ENCODE assay signal across 41 cellular contexts in the genomic region with DNA sequence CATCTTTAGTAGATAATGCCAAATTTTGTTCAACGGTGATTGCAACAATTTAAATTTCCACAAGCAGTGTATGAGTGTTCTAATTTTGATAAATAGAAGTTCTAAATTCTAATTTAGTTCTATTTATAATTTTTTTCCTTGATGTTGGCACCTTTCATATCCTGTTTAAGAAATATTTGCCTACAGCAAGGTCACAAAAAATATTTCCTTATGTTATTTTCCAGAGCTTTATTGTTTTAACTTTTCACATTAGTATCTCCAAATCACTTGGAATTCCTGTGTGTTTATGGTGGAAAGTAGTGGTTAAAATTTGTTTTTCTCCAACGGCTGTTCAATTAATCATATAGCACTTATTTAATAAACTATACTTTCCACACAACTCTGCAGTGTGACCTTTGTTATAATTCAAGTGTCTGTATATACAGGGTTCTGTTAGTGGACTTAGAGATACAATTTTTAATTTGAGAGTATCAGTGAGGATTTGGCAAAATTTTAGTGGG.
"Had no signal": no experiment of that assay in that cellular context is flagged by ENCODE, and none has a peak within 500 bp of the region (broad histone marks: within the 10 kb centered on the region; RNA-seq: fewer than 3 reads in every experiment).

No MANE protein-coding gene starts in this region.

- H3K9me3 Mint-ChIP-seq: activated naive CD4-positive, alpha-beta T cell treated with anti-CD3 and anti-CD28 coated beads for 36 hours; activated naive CD4-positive, alpha-beta T cell treated with anti-CD3 and anti-CD28 coated beads, Interleukin-2, amount 10 ng/mL, durations not matched to agents 7 days and 5 days; activated naive CD4-positive, alpha-beta T cell treated with anti-CD3 and anti-CD28 coated beads, Interleukin-2, amount 50 U/mL, for 24 hours; activated naive CD4-positive, alpha-beta T cell treated with anti-CD3 and anti-CD28 coated beads, Interleukin-2, amount 50 U/mL, for 72 hours; activated naive CD8-positive, alpha-beta T cell treated with anti-CD3 and anti-CD28 coated beads for 36 hours; activated naive CD8-positive, alpha-beta T cell treated with anti-CD3 and anti-CD28 coated beads, Interleukin-2, amount 50 U/mL, for 24 hours; activated T-cell treated with anti-CD3 and anti-CD28 coated beads, Interleukin-2, amount 50 U/mL, for 24 hours; activated T-cell treated with anti-CD3 and anti-CD28 coated beads, Interleukin-2, amount 50 U/mL, for 4 hours; activated T-cell treated with anti-CD3 and anti-CD28 coated beads, Interleukin-2, amount 50 U/mL, for 72 hours; activated T-helper 1 cell treated with anti-CD3 and anti-CD28 coated beads, Interleukin-12 subunit alpha, Interleukin-12 subunit beta, Interleukin-2, Interleukin-4 antibody, amounts not matched to agents 30 ng/mL and 10 ng/mL and 1 ng/mL, durations not matched to agents 14 hours and 24 hours and 36 hours; activated T-helper 17 cell treated with anti-CD3 and anti-CD28 coated beads, Interleukin-2, amount 50 U/mL, for 72 hours; activated T-helper 2 cell treated with anti-CD3 and anti-CD28 coated beads, Interferon-gamma antibody, Interleukin-2, Interleukin-4, amounts not matched to agents 10 μg/mL and 5 μg/mL and 100 μg/mL, durations not matched to agents 14 hours and 24 hours and 36 hours; brain; central memory CD8-positive, alpha-beta T cell had no signal

- H3K36me3 Mint-ChIP-seq: activated naive CD4-positive, alpha-beta T cell treated with anti-CD3 and anti-CD28 coated beads, Interleukin-2, amount 10 ng/mL, durations not matched to agents 7 days and 5 days; activated naive CD4-positive, alpha-beta T cell treated with anti-CD3 and anti-CD28 coated beads, Interleukin-2, amount 50 U/mL, for 24 hours; activated naive CD4-positive, alpha-beta T cell treated with anti-CD3 and anti-CD28 coated beads, Interleukin-2, amount 50 U/mL, for 72 hours; activated naive CD8-positive, alpha-beta T cell treated with anti-CD3 and anti-CD28 coated beads for 36 hours; activated naive CD8-positive, alpha-beta T cell treated with anti-CD3 and anti-CD28 coated beads, Interleukin-2, amount 10 ng/mL, durations not matched to agents 7 days and 5 days; brain had no signal

- H3K4me3 ChIP-seq: adrenal gland, ascending aorta, body of pancreas, breast epithelium, cardiac muscle cell had no signal

- H3K9me3 ChIP-seq: adrenal gland, ascending aorta, body of pancreas, breast epithelium had no signal

- ATAC-seq: activated naive CD4-positive, alpha-beta T cell treated with anti-CD3 and anti-CD28 coated beads, Interleukin-2, amount 50 U/mL, for 72 hours; activated naive CD8-positive, alpha-beta T cell treated with anti-CD3 and anti-CD28 coated beads, Interleukin-2, amount 50 U/mL, for 24 hours; activated T-cell treated with anti-CD3 and anti-CD28 coated beads, Interleukin-2, amount 50 U/mL, for 4 hours; activated T-cell treated with anti-CD3 and anti-CD28 coated beads, Interleukin-2, amount 50 U/mL, for 72 hours; activated T-helper 17 cell treated with anti-CD3 and anti-CD28 coated beads, Interleukin-2, amount 50 U/mL, for 72 hours; body of pancreas had no signal

- H3K27me3 Mint-ChIP-seq: activated naive CD4-positive, alpha-beta T cell treated with anti-CD3 and anti-CD28 coated beads, Interleukin-2, amount 50 U/mL, for 24 hours; activated naive CD8-positive, alpha-beta T cell; activated naive CD8-positive, alpha-beta T cell treated with anti-CD3 and anti-CD28 coated beads for 36 hours; activated naive CD8-positive, alpha-beta T cell treated with anti-CD3 and anti-CD28 coated beads, Interleukin-2, amount 50 U/mL, for 24 hours; activated T-cell treated with anti-CD3 and anti-CD28 coated beads, Interleukin-2, amount 50 U/mL, for 24 hours; activated T-helper 17 cell treated with anti-CD3 and anti-CD28 coated beads, Interleukin-2, amount 50 U/mL, for 72 hours had no signal

- H3K27ac Mint-ChIP-seq: activated naive CD4-positive, alpha-beta T cell treated with anti-CD3 and anti-CD28 coated beads for 36 hours; activated naive CD4-positive, alpha-beta T cell treated with anti-CD3 and anti-CD28 coated beads, Interleukin-2, amount 10 ng/mL, durations not matched to agents 7 days and 5 days; activated naive CD4-positive, alpha-beta T cell treated with anti-CD3 and anti-CD28 coated beads, Interleukin-2, amount 50 U/mL, for 24 hours; activated naive CD4-positive, alpha-beta T cell treated with anti-CD3 and anti-CD28 coated beads, Interleukin-2, amount 50 U/mL, for 72 hours; activated naive CD8-positive, alpha-beta T cell; activated naive CD8-positive, alpha-beta T cell treated with anti-CD3 and anti-CD28 coated beads for 36 hours; activated naive CD8-positive, alpha-beta T cell treated with anti-CD3 and anti-CD28 coated beads, Interleukin-2, amount 10 ng/mL, durations not matched to agents 7 days and 5 days; activated naive CD8-positive, alpha-beta T cell treated with anti-CD3 and anti-CD28 coated beads, Interleukin-2, amount 50 U/mL, for 24 hours; activated T-cell treated with anti-CD3 and anti-CD28 coated beads, Interleukin-2, amount 50 U/mL, for 24 hours; activated T-cell treated with anti-CD3 and anti-CD28 coated beads, Interleukin-2, amount 50 U/mL, for 72 hours; activated T-helper 1 cell treated with anti-CD3 and anti-CD28 coated beads, Interleukin-12 subunit alpha, Interleukin-12 subunit beta, Interleukin-2, Interleukin-4 antibody, amounts not matched to agents 30 ng/mL and 10 ng/mL and 1 ng/mL, durations not matched to agents 14 hours and 24 hours and 36 hours; activated T-helper 17 cell treated with anti-CD3 and anti-CD28 coated beads, Interleukin-2, amount 50 U/mL, for 72 hours; activated T-helper 2 cell treated with anti-CD3 and anti-CD28 coated beads, Interferon-gamma antibody, Interleukin-2, Interleukin-4, amounts not matched to agents 10 μg/mL and 5 μg/mL and 100 μg/mL, durations not matched to agents 14 hours and 24 hours and 36 hours; brain had no signal

- H3K4me1 Mint-ChIP-seq: activated naive CD4-positive, alpha-beta T cell treated with anti-CD3 and anti-CD28 coated beads, Interleukin-2, amount 10 ng/mL, durations not matched to agents 7 days and 5 days; activated naive CD8-positive, alpha-beta T cell treated with anti-CD3 and anti-CD28 coated beads, Interleukin-2, amount 10 ng/mL, durations not matched to agents 7 days and 5 days; activated T-helper 17 cell treated with anti-CD3 and anti-CD28 coated beads, Interleukin-2, amount 50 U/mL, for 72 hours; brain; central memory CD8-positive, alpha-beta T cell had no signal

- H3K27me3 ChIP-seq: adrenal gland, ascending aorta, body of pancreas, brain microvascular endothelial cell, breast epithelium, cardiac muscle cell had no signal

- DNase-seq: activated effector memory CD4-positive, alpha-beta T cell treated with anti-CD3 and anti-CD28 coated beads, Interleukin-2, amount 50 U/mL, for 16 hours; activated effector memory CD4-positive, alpha-beta T cell treated with Interleukin-2 at 50 U/mL for 16 hours; activated gamma-delta T cell; activated gamma-delta T cell treated with Interleukin-2 at 50 U/mL for 16 hours; activated naive CD4-positive, alpha-beta T cell; activated naive CD4-positive, alpha-beta T cell treated with anti-CD3 and anti-CD28 coated beads for 36 hours; activated naive CD4-positive, alpha-beta T cell treated with anti-CD3 and anti-CD28 coated beads, Interleukin-2, amount 10 ng/mL, durations not matched to agents 7 days and 5 days; activated naive CD4-positive, alpha-beta T cell treated with anti-CD3 and anti-CD28 coated beads, Interleukin-2, amount 50 U/mL, for 16 hours; activated naive CD4-positive, alpha-beta T cell treated with Interleukin-2 at 50 U/mL for 16 hours; activated naive CD8-positive, alpha-beta T cell treated with anti-CD3 and anti-CD28 coated beads for 36 hours; activated naive CD8-positive, alpha-beta T cell treated with anti-CD3 and anti-CD28 coated beads, Interleukin-2, amount 10 ng/mL, durations not matched to agents 7 days and 5 days; activated naive CD8-positive, alpha-beta T cell treated with anti-CD3 and anti-CD28 coated beads, Interleukin-2, amount 50 U/mL, for 24 hours; activated T-cell treated with anti-CD3 and anti-CD28 coated beads for 4 hours; activated T-cell treated with anti-CD3 and anti-CD28 coated beads, Interleukin-2, amount 50 U/mL, for 1 hour; activated T-cell treated with anti-CD3 and anti-CD28 coated beads, Interleukin-2, amount 50 U/mL, for 24 hours; activated T-cell treated with anti-CD3 and anti-CD28 coated beads, Interleukin-2, amount 50 U/mL, for 4 hours; activated T-cell treated with anti-CD3 and anti-CD28 coated beads, Interleukin-2, amount 50 U/mL, for 48 hours; activated T-cell treated with anti-CD3 and anti-CD28 coated beads, Interleukin-2, amount 50 U/mL, for 72 hours; adrenal gland; amniotic stem cell; amygdala; anterior cingulate cortex; aorta; body of pancreas; brain microvascular endothelial cell; caudate nucleus; central memory CD4-positive, alpha-beta T cell; cerebellar nuclear complex had no signal

- H3K27ac ChIP-seq: adrenal gland, ascending aorta, body of pancreas, brain microvascular endothelial cell, breast epithelium, cardiac muscle cell had no signal

- H3K36me3 ChIP-seq: adrenal gland, ascending aorta, brain microvascular endothelial cell, breast epithelium, cardiac muscle cell had no signal

- H3K4me1 ChIP-seq: ascending aorta, body of pancreas, breast epithelium had no signal

- H3K4me3 Mint-ChIP-seq: activated naive CD4-positive, alpha-beta T cell treated with anti-CD3 and anti-CD28 coated beads for 36 hours; activated naive CD4-positive, alpha-beta T cell treated with anti-CD3 and anti-CD28 coated beads, Interleukin-2, amount 10 ng/mL, durations not matched to agents 7 days and 5 days; activated naive CD4-positive, alpha-beta T cell treated with anti-CD3 and anti-CD28 coated beads, Interleukin-2, amount 50 U/mL, for 24 hours; activated naive CD8-positive, alpha-beta T cell; activated naive CD8-positive, alpha-beta T cell treated with anti-CD3 and anti-CD28 coated beads for 36 hours; activated naive CD8-positive, alpha-beta T cell treated with anti-CD3 and anti-CD28 coated beads, Interleukin-2, amount 10 ng/mL, durations not matched to agents 7 days and 5 days; activated naive CD8-positive, alpha-beta T cell treated with anti-CD3 and anti-CD28 coated beads, Interleukin-2, amount 50 U/mL, for 24 hours; activated T-cell treated with anti-CD3 and anti-CD28 coated beads, Interleukin-2, amount 50 U/mL, for 24 hours; activated T-cell treated with anti-CD3 and anti-CD28 coated beads, Interleukin-2, amount 50 U/mL, for 4 hours; activated T-cell treated with anti-CD3 and anti-CD28 coated beads, Interleukin-2, amount 50 U/mL, for 72 hours; activated T-helper 1 cell treated with anti-CD3 and anti-CD28 coated beads, Interleukin-12 subunit alpha, Interleukin-12 subunit beta, Interleukin-2, Interleukin-4 antibody, amounts not matched to agents 30 ng/mL and 10 ng/mL and 1 ng/mL, durations not matched to agents 14 hours and 24 hours and 36 hours; activated T-helper 17 cell treated with anti-CD3 and anti-CD28 coated beads, Interleukin-2, amount 50 U/mL, for 72 hours; brain; central memory CD8-positive, alpha-beta T cell had no signal

- FAIRE-seq: astrocyte, bronchial epithelial cell had no signal
